ENCODE assay signal across 1 cellular context in the genomic region with DNA sequence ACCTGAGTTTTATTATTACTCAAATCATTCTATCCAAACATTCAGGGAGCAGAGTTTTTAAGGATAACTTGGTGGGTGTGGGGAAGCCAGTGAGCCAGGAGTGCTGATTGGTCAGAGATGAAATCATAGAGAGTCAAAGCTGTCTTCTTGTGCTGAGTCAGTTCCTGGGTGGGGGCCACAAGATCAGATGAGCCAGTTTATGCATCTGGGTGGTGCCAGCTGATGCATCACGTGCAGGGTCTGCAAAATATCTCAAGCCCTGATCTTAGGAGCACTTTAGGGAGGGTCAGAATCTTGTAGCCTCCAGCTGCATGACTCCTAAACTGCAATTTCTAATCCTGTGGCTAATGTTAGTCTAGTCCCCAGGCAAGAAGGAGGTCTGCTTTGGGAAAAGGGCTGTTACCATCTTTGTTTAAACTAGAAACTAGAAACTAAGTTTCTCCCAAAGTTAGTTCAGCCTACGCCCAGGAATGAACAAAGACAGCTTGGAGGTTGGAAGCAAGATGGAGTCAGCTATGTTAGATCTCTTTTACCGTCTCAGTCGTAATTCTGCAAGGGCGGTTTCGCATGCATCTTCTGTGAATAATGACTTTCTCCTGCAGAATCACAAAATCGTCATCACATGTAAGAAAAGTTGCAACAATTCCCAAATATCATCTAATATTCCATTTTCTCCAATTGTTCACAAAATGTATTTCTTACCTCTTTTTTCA.
A peak's percentile ranks its signal among the peaks of the same experiment; 100 is the strongest.
TF ChIP-seq lines count a peak whose summit lies in the region.
"Not testable (repeated sequence)": the region's sequence is repeated elsewhere in the genome, so short reads cannot be mapped to it uniquely, and the experiment has no call there.

No MANE protein-coding gene starts in this region.

TF ChIP-seq in K562, 482 proteins besides CTCF, POLR2A, EP300 and RAD21 (continued from another document):
- TF ChIP-seq, protein P1, sequence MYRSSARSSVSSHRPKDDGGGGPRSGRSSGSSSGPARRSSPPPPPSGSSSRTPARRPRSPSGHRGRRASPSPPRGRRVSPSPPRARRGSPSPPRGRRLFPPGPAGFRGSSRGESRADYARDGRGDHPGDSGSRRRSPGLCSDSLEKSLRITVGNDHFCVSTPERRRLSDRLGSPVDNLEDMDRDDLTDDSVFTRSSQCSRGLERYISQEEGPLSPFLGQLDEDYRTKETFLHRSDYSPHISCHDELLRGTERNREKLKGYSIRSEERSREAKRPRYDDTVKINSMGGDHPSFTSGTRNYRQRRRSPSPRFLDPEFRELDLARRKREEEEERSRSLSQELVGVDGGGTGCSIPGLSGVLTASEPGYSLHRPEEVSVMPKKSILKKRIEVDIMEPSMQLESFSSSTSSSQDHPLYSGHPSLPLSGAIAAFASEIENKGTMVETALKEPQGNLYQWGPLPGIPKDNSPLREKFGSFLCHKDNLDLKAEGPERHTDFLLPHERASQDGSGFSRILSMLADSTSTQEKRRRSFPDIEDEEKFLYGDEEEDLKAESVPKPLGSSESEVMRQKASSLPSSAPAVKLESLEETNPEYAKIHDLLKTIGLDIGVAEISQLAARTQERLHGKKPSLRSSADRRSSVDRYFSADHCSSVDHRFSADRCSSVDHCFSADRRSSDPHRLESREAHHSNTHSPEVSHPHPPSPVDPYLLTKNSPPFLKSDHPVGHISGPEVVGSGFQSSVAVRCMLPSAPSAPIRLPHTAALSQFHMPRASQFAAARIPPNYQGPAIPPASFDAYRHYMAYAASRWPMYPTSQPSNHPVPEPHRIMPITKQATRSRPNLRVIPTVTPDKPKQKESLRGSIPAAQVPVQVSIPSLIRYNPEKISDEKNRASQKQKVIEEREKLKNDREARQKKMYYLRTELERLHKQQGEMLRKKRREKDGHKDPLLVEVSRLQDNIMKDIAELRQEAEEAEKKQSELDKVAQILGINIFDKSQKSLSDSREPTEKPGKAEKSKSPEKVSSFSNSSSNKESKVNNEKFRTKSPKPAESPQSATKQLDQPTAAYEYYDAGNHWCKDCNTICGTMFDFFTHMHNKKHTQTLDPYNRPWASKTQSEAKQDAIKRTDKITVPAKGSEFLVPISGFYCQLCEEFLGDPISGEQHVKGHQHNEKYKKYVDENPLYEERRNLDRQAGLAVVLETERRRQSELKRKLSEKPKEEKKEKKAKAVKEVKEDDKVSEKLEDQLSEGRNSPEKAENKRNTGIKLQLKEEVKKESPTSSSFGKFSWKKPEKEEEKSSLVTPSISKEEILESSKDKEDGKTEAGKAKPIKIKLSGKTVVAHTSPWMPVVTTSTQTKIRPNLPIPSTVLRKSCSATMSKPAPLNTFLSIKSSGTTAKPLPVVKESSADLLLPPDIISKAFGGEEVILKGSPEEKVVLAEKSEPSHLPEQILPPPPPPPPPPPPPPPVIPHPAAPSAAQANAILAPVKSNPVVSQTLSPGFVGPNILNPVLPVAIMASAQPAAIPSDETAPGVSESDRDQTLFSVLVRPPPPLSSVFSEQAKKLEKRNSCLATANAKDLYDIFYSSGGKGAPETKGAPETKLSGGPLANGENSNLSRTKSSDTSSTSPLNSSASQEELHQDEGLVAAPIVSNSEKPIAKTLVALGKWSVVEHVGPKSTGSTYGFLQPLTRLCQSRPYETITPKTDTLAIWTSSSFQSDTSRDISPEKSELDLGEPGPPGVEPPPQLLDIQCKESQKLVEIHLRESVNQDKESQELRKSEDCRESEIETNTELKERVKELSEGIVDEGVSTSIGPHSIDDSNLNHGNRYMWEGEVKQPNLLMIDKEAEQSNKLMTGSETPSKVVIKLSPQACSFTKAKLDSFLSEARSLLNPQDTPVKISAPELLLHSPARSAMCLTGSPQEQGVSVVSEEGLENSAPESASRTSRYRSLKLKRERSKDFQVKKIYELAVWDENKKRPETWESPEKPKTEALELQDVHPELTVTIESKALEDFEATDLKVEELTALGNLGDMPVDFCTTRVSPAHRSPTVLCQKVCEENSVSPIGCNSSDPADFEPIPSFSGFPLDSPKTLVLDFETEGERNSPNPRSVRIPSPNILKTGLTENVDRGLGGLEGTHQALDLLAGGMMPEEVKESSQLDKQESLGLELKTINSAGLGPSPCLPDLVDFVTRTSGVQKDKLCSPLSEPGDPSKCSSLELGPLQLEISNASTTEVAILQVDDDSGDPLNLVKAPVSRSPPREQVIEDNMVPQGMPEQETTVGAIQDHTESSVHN (IDR thresholded peaks at IDR 0.05; ENCODE audit: borderline replicate concordance in 1 of 2, low read depth in 1 of 2): peak in 1 of 2 experiments; percentile 92; a peak in 2 of 4 replicates
- TF ChIP-seq, protein P2, sequence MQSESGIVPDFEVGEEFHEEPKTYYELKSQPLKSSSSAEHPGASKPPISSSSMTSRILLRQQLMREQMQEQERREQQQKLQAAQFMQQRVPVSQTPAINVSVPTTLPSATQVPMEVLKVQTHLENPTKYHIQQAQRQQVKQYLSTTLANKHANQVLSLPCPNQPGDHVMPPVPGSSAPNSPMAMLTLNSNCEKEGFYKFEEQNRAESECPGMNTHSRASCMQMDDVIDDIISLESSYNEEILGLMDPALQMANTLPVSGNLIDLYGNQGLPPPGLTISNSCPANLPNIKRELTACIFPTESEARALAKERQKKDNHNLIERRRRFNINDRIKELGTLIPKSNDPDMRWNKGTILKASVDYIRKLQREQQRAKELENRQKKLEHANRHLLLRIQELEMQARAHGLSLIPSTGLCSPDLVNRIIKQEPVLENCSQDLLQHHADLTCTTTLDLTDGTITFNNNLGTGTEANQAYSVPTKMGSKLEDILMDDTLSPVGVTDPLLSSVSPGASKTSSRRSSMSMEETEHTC (IDR thresholded peaks at IDR 0.05): 0 out of 2 replicates have a peak, but pooled peaks have one; percentile 16
- peak; percentile 19; the same call in 1 of the 2 replicates for TF ChIP-seq ARID1B (IDR thresholded peaks at IDR 0.05)
- TF ChIP-seq NFYB (IDR thresholded peaks at IDR 0.05; ENCODE audit: extremely low read depth, insufficient read length): peak; percentile 20
- TF ChIP-seq MYNN (IDR thresholded peaks at IDR 0.05): peak; percentile 59; the same call in 1 of the 2 replicates
- not testable (repeated sequence) for TF ChIP-seq MYNN (CRISPR knock-in tag; IDR thresholded peaks at IDR 0.05)
- peak; percentile 76 for TF ChIP-seq BHLHE40 (IDR thresholded peaks at IDR 0.05; ENCODE audit: low read length)
- TF ChIP-seq MAFK (IDR thresholded peaks at IDR 0.05; ENCODE audit: low read length): 0 out of 2 replicates have a peak, but pooled peaks have one; percentile 26
- TF ChIP-seq, protein P3, sequence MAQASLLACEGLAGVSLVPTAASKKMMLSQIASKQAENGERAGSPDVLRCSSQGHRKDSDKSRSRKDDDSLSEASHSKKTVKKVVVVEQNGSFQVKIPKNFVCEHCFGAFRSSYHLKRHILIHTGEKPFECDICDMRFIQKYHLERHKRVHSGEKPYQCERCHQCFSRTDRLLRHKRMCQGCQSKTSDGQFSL (CRISPR knock-in tag; IDR thresholded peaks at IDR 0.05): not testable (repeated sequence)
- TF ChIP-seq, protein P3 (tag; IDR thresholded peaks at IDR 0.05): peak in 1 of 2 experiments; percentile 72; a peak in 1 of 4 replicates
- peak; percentile 76 for TF ChIP-seq ATF7 (IDR thresholded peaks at IDR 0.05)
- TF ChIP-seq PTTG1 (tag; IDR thresholded peaks at IDR 0.05; ENCODE audit: low read depth): peak; percentile 56; the same call in 1 of the 2 replicates
- TF ChIP-seq NFE2 (IDR thresholded peaks at IDR 0.05; ENCODE audit: low read depth): peak; percentile 85
- peak; percentile 84 for TF ChIP-seq C11orf30 (IDR thresholded peaks at IDR 0.05; ENCODE audit: low read depth)
- TF ChIP-seq, protein P4, sequence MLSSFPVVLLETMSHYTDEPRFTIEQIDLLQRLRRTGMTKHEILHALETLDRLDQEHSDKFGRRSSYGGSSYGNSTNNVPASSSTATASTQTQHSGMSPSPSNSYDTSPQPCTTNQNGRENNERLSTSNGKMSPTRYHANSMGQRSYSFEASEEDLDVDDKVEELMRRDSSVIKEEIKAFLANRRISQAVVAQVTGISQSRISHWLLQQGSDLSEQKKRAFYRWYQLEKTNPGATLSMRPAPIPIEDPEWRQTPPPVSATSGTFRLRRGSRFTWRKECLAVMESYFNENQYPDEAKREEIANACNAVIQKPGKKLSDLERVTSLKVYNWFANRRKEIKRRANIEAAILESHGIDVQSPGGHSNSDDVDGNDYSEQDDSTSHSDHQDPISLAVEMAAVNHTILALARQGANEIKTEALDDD (IDR thresholded peaks at IDR 0.05): 0 out of 2 replicates have a peak, but pooled peaks have one; percentile 12
- 0 out of 4 replicates have a peak, but pooled peaks of 1 of the 2 experiments have one; percentile 5 for TF ChIP-seq RCOR1 (IDR thresholded peaks at IDR 0.05; ENCODE audit: borderline replicate concordance in 1 of 2, low read depth in 2 of 2, low read length in 2 of 2)
- TF ChIP-seq MAZ (CRISPR knock-in tag; conservative IDR thresholded peaks at IDR 0.05 in 1 of 2, IDR thresholded peaks at IDR 0.05 in 1 of 2): peak in 1 of 2 experiments; percentile 55; a peak in 1 of 4 replicates
- TF ChIP-seq DACH1 (IDR thresholded peaks at IDR 0.05; ENCODE audit: partially characterized antibody): peak; percentile 45
- TF ChIP-seq TAF9B (IDR thresholded peaks at IDR 0.05; ENCODE audit: partially characterized antibody): peak; percentile 93
- peak; percentile 62 for TF ChIP-seq FOSL1 (tag; conservative IDR thresholded peaks at IDR 0.05)
